Comparison of ENCODE assay signal across 28 cellular contexts in the genomic region with DNA sequence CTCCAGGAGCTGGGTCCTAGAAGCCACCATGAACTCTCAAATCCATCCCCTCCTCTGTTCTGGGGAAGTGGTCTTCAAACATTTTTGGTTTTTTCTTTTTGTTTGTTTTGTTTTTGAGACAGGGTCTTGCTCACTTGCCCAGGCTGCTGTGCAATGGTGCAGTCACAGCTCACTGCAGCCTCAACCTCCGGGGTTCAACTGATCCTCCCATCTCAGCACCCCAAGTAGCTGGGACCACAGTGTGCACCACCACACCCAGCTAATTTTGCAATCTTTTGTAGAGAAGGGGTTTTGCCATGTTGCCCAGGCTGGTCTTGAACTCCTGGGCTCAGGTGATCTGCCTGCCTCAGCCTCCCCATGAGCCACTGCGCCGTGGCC. TPM values are rescaled to one million over a fixed set of nuclear protein-coding genes. Genes with fewer than 3 reads are reported as not detected.
"Had no signal": no experiment of that assay in that cellular context is flagged by ENCODE, and none has a peak within 500 bp of the region (broad histone marks: within the 10 kb centered on the region; RNA-seq: fewer than 3 reads in every experiment).

No MANE protein-coding gene starts in this region.

- H3K27ac ChIP-seq: colonic mucosa, coronary artery, dorsolateral prefrontal cortex, epithelial cell of prostate, esophagus muscularis mucosa, esophagus squamous epithelium, foreskin keratinocyte, gastrocnemius medialis, gastroesophageal sphincter, heart left ventricle, heart right ventricle, hepatocyte had no signal

- H3K27me3 ChIP-seq: colonic mucosa, dorsolateral prefrontal cortex, esophagus muscularis mucosa, esophagus squamous epithelium, foreskin keratinocyte, gastrocnemius medialis, gastroesophageal sphincter, heart left ventricle, heart right ventricle, hepatocyte had no signal

- H3K27me3 Mint-ChIP-seq: dendritic cell treated with granulocyte-macrophage colony-stimulating factor and Interleukin-4, amounts not matched to agents 40 ng/mL and 50 ng/mL, for 4 days; effector memory CD8-positive, alpha-beta T cell had no signal

- H3K4me3 Mint-ChIP-seq: dendritic cell treated with granulocyte-macrophage colony-stimulating factor and Interleukin-4, amounts not matched to agents 40 ng/mL and 50 ng/mL, for 4 days; effector memory CD8-positive, alpha-beta T cell; endodermal cell had no signal

- H3K4me1 Mint-ChIP-seq: endodermal cell had no signal

- H3K9me3 ChIP-seq: colonic mucosa, esophagus muscularis mucosa, esophagus squamous epithelium, gastrocnemius medialis, gastroesophageal sphincter, heart left ventricle, heart right ventricle had no signal

- ATAC-seq: effector memory CD8-positive, alpha-beta T cell; foreskin keratinocyte; gastrocnemius medialis; gastroesophageal sphincter; heart left ventricle had no signal

- H3K4me1 ChIP-seq: foreskin keratinocyte, gastrocnemius medialis had no signal

- H3K4me2 ChIP-seq: hepatocyte had no signal

- DNase-seq: colonic mucosa; cortex of kidney; dermis blood vessel endothelial cell; dorsolateral prefrontal cortex; effector CD4-positive, alpha-beta T cell; effector CD8-positive, alpha-beta T cell; effector memory CD4-positive, alpha-beta T cell; effector memory CD8-positive, alpha-beta T cell; endodermal cell; erythroblast; esophagus squamous epithelium; foreskin fibroblast; foreskin keratinocyte; foreskin melanocyte; gastrocnemius medialis; glutamatergic neuron; head of caudate nucleus; heart left ventricle; heart right ventricle had no signal

- FAIRE-seq: endometrium, endothelial cell of umbilical vein, frontal cortex had no signal

- H3K27ac Mint-ChIP-seq: effector memory CD8-positive, alpha-beta T cell; endodermal cell had no signal

- H3K36me3 ChIP-seq: colonic mucosa had no signal

- H3K4me3 ChIP-seq: colonic mucosa, coronary artery, dorsolateral prefrontal cortex, esophagus muscularis mucosa, esophagus squamous epithelium, gastrocnemius medialis, gastroesophageal sphincter, heart left ventricle, heart right ventricle, hepatocyte had no signal

- H2AFZ ChIP-seq: hepatocyte had no signal

RNA-seq across cellular contexts. Expression of a gene that starts 8.2 kb away (rescaled TPM):
- total RNA-seq: endothelial cell of umbilical vein had no signal
